Comparison of ENCODE assay signal across 8 cellular contexts in genomic region chr1:100949515-100950158, GRCh38. TPM values are rescaled to one million over a fixed set of nuclear protein-coding genes. Genes with fewer than 3 reads are reported as not detected.
DNase-seq lines count a peak whose midpoint lies in the region; ATAC-seq and TF ChIP-seq lines count a peak whose summit lies in the region.
"Not testable (repeated sequence)": the region's sequence is repeated elsewhere in the genome, so short reads cannot be mapped to it uniquely, and the experiment has no call there.

No MANE protein-coding gene starts in this region.

- H3K9me3 ChIP-seq in colonic mucosa = not testable (repeated sequence)

- not testable (repeated sequence) for TF ChIP-seq POLR2A in lower leg skin (IDR thresholded peaks at IDR 0.05)

- peaks cover 14% of the 10 kb centered on the region for H3K4me1 ChIP-seq in colonic mucosa

- H3K4me1 Mint-ChIP-seq in stimulated activated memory B cell treated with anti-CD40 and anti-IgM and Interleukin-4, amounts not matched to agents 10 μg/mL and 1 μg/mL and 100 μg/mL, for 72 hours = peaks cover 72% of the 10 kb centered on the region

- DNase-seq in NCI-H82 treated with DMSO at 0.1 percent for 48 hours (lab: John Stamatoyannopoulos, UW; ENCODE audit: unreplicated experiment) (peak; percentile 34), colonic mucosa (peak; percentile 85), lower leg skin (ENCODE audit: low spot score in 2 of 2) (peak; percentile 31 to 88)
- peak; percentile 66 for DNase-seq in activated CD8-positive, alpha-beta memory T cell treated with anti-CD3 and anti-CD28 coated beads for 24 hours

- intact Hi-C loops in colonic mucosa (cut with DNase I); lower leg skin (cut with DNase I; ENCODE audit: low total_unique reads): not testable (repeated sequence)

- peak overlapping the region; percentile 21 for H3K4me3 Mint-ChIP-seq in stimulated activated memory B cell treated with anti-CD40 and anti-IgM and Interleukin-4, amounts not matched to agents 10 μg/mL and 1 μg/mL and 100 μg/mL, for 72 hours

- H3K27me3 ChIP-seq in colonic mucosa = not testable (repeated sequence)

- not testable (repeated sequence) for H3K9ac ChIP-seq in colonic mucosa (ENCODE audit: low read depth in 2 of 2, low read length in 2 of 2)

- TF ChIP-seq CTCF in colonic mucosa (IDR thresholded peaks at IDR 0.05); lower leg skin (IDR thresholded peaks at IDR 0.05): not testable (repeated sequence)

- not testable (repeated sequence) for H3K4me3 ChIP-seq in colonic mucosa; lower leg skin (ENCODE audit: low read depth, poor library complexity, severe bottlenecking)

- H3K27me3 Mint-ChIP-seq in stimulated activated memory B cell treated with anti-CD40 and anti-IgM and Interleukin-4, amounts not matched to agents 10 μg/mL and 1 μg/mL and 100 μg/mL, for 72 hours = not testable (repeated sequence)

- H3K36me3 Mint-ChIP-seq in stimulated activated memory B cell treated with anti-CD40 and anti-IgM and Interleukin-4, amounts not matched to agents 10 μg/mL and 1 μg/mL and 100 μg/mL, for 72 hours = peaks cover 79% of the 10 kb centered on the region

- H3K27ac Mint-ChIP-seq in stimulated activated memory B cell treated with anti-CD40 and anti-IgM and Interleukin-4, amounts not matched to agents 10 μg/mL and 1 μg/mL and 100 μg/mL, for 72 hours = peak overlapping the region; percentile 81

- 73 to 77% methylated on average over 9 of the region's 9 CpGs for WGBS in lower leg skin, 2 donors

- H3K27ac ChIP-seq in colonic mucosa = peak overlapping the region; percentile 36

- ATAC-seq in GM18498 (IDR thresholded peaks at IDR 0.05; ENCODE audit: unreplicated experiment) = peak; percentile 89
- ATAC-seq in GM21825 (IDR thresholded peaks at IDR 0.05; ENCODE audit: unreplicated experiment) = peak; percentile 89
- peak; percentile 54 for ATAC-seq in HG03565 (IDR thresholded peaks at IDR 0.05; ENCODE audit: unreplicated experiment)
- ATAC-seq in stimulated activated memory B cell treated with anti-CD40 and anti-IgM and Interleukin-4, amounts not matched to agents 10 μg/mL and 1 μg/mL and 100 μg/mL, for 72 hours = peak; percentile 91

- H3K36me3 ChIP-seq in colonic mucosa = not testable (repeated sequence)

- peaks cover 20% of the 10 kb centered on the region for H3K9me3 Mint-ChIP-seq in stimulated activated memory B cell treated with anti-CD40 and anti-IgM and Interleukin-4, amounts not matched to agents 10 μg/mL and 1 μg/mL and 100 μg/mL, for 72 hours

RNA-seq across cellular contexts. Expression of gene SLC30A7, which starts 53.7 kb away (rescaled TPM):
- total RNA-seq in colonic mucosa = 10 to 100 TPM; 32.8 to 39.2 TPM
- total RNA-seq in lower leg skin = 10 to 100 TPM; 16.1 to 21.6 (median 18.4) TPM

RNA-seq across cellular contexts. Expression of gene EXTL2, which starts 55.0 kb away (rescaled TPM):
- total RNA-seq in colonic mucosa (1 to 10 TPM; 4.8 to 7.2 TPM), lower leg skin (1 to 10 TPM; 2.3 to 5.6 (median 4.2) TPM)

Comparison
In these comparisons a context has a peak if more than half of its experiments do, and no peak if none do; other contexts are left out.
1. DNase-seq: peak in every context shown above with its lines; median percentile 85 in colonic mucosa; 66 in activated CD8-positive, alpha-beta memory T cell treated with anti-CD3 and anti-CD28 coated beads for 24 hours; 60 in lower leg skin; 34 in NCI-H82 treated with DMSO at 0.1 percent for 48 hours.